In the genomic region with DNA sequence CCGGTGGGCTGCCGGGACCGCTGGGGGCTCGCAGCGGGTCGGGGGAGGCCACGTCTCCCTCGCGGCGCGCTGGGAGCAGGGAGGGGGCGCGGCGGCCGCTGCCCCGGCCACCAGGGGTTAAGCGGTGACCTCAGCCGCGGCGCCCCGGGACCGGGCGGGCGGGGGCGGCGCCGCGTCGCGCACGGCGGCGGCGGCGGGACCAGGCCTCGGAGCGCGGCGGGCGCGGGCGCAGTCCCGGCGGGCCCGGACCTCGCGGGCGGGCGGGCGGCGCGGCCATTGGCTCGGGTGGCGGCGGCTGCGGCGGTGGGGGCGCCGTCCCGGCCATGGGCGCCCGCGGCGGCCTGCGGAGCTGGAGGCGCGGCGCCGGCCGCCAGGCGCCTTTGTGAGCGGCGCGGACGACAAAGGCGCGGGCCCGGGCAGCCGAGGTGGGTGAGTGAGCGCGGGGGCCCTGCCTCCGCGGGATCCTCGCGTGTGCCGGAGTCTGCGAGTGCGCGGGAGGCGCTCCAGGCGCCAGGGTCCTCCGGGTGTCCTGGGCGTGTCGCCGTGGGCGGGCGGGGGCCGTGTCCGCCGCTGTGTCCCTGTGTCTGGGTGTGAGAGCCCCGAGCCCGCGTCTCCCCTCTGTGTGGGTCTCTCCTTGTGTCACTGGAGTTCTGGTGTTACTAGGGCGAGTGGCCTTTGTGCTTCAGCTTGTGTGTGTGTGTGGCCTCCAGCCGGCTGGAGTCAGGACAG, we compare ENCODE assay signal across 8 cellular contexts. TPM values are rescaled to one million over a fixed set of nuclear protein-coding genes. Genes with fewer than 3 reads are reported as not detected.
DNase-seq lines count a peak whose midpoint lies in the region; ATAC-seq, FAIRE-seq and TF ChIP-seq lines count a peak whose summit lies in the region.

A gene with protein sequence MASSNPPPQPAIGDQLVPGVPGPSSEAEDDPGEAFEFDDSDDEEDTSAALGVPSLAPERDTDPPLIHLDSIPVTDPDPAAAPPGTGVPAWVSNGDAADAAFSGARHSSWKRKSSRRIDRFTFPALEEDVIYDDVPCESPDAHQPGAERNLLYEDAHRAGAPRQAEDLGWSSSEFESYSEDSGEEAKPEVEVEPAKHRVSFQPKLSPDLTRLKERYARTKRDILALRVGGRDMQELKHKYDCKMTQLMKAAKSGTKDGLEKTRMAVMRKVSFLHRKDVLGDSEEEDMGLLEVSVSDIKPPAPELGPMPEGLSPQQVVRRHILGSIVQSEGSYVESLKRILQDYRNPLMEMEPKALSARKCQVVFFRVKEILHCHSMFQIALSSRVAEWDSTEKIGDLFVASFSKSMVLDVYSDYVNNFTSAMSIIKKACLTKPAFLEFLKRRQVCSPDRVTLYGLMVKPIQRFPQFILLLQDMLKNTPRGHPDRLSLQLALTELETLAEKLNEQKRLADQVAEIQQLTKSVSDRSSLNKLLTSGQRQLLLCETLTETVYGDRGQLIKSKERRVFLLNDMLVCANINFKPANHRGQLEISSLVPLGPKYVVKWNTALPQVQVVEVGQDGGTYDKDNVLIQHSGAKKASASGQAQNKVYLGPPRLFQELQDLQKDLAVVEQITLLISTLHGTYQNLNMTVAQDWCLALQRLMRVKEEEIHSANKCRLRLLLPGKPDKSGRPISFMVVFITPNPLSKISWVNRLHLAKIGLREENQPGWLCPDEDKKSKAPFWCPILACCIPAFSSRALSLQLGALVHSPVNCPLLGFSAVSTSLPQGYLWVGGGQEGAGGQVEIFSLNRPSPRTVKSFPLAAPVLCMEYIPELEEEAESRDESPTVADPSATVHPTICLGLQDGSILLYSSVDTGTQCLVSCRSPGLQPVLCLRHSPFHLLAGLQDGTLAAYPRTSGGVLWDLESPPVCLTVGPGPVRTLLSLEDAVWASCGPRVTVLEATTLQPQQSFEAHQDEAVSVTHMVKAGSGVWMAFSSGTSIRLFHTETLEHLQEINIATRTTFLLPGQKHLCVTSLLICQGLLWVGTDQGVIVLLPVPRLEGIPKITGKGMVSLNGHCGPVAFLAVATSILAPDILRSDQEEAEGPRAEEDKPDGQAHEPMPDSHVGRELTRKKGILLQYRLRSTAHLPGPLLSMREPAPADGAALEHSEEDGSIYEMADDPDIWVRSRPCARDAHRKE (N-terminal part only) (plus strand): TSS at position 173 of the 729 bp plus-strand sequence. CDS start 40,898 bp downstream, outside the sequence.

- H4K91ac ChIP-seq in H9 (ENCODE audit: insufficient read length, low read depth, low read length), result no peak within 1 kb of the TSS

- no peak for TF ChIP-seq CTCF in H9 (conservative IDR thresholded peaks at IDR 0.05)
- no peak for TF ChIP-seq CTCF in breast epithelium (IDR thresholded peaks at IDR 0.05)
- no peak for TF ChIP-seq CTCF in kidney (IDR thresholded peaks at IDR 0.05; ENCODE audit: borderline replicate concordance, extremely low read depth, insufficient read depth)
- TF ChIP-seq CTCF in OCI-LY7 (conservative IDR thresholded peaks at IDR 0.05; ENCODE audit: low read length), result no peak

- peaks cover 9% of the 10 kb centered on the region; the same call in 1 of the 2 replicates for H3K79me2 ChIP-seq in H9 (ENCODE audit: insufficient read depth, low read length)
- no peaks in the 10 kb centered on the region for H3K79me2 ChIP-seq in OCI-LY7 (ENCODE audit: insufficient read depth, low read depth, low read length)

- no peak within 1 kb of the TSS for H2BK120ac ChIP-seq in H9 (ENCODE audit: low read depth, low read length, poor library complexity, severe bottlenecking)

- no peak within 1 kb of the TSS for H4K8ac ChIP-seq in H9 (replicated peaks; ENCODE audit: insufficient read length, low read depth, low read length)

- no peaks in the 10 kb centered on the region for H4K20me1 ChIP-seq in H9 (ENCODE audit: control insufficient read depth, insufficient read depth, insufficient read length)
- no peaks in the 10 kb centered on the region for H4K20me1 ChIP-seq in OCI-LY7 (ENCODE audit: insufficient read depth, low read length)

- H3K56ac ChIP-seq in H9 (ENCODE audit: insufficient read length, low read depth, low read length), result no peak within 1 kb of the TSS

- no peak within 1 kb of the TSS for H2BK5ac ChIP-seq in H9 (ENCODE audit: insufficient read length, low read length)

- POLR2A ChIA-PET in OCI-LY7 (lab: Charles Lee), result no interaction called here

- H3K4me1 Mint-ChIP-seq in H9, result peaks cover 34 to 48% of the 10 kb centered on the region in 2 experiments
- H3K4me1 Mint-ChIP-seq in stimulated activated memory B cell treated with anti-CD40 and anti-IgM and Interleukin-4, amounts not matched to agents 10 μg/mL and 1 μg/mL and 100 μg/mL, for 72 hours, result peaks cover 39% of the 10 kb centered on the region

- no peak within 1 kb of the TSS for H3K4ac ChIP-seq in H9 (ENCODE audit: low read depth, low read length)

- H3K27me3 ChIP-seq in H9 (ENCODE audit: insufficient read depth, low read length) (no peaks in the 10 kb centered on the region), breast epithelium (no peaks in the 10 kb centered on the region)

- peak within 1 kb of the TSS; percentile 63 to 96 (median 78) for H3K4me3 ChIP-seq in breast epithelium
- peak within 1 kb of the TSS; percentile 78 to 80 for H3K4me3 ChIP-seq in kidney (ENCODE audit: low read length in 2 of 2)
- no peak within 1 kb of the TSS for H3K4me3 ChIP-seq in OCI-LY7 (ENCODE audit: low read depth, low read length, poor library complexity, severe bottlenecking)

- no peak within 1 kb of the TSS for H2AK5ac ChIP-seq in H9 (ENCODE audit: insufficient read length, low read length)

- H3K18ac ChIP-seq in H9 (ENCODE audit: insufficient read length, low read depth, low read length), result peak within 1 kb of the TSS; percentile 92

- no peak within 1 kb of the TSS for H3K23ac ChIP-seq in H9 (ENCODE audit: insufficient read length, low read depth, low read length)

- peak within 1 kb of the TSS; percentile 72 for H3K4me2 ChIP-seq in H9 (ENCODE audit: insufficient read depth, insufficient read length, low read length)
- no peak within 1 kb of the TSS for H3K4me2 ChIP-seq in OCI-LY7 (ENCODE audit: low read length)

- H3K9ac ChIP-seq in H9 (ENCODE audit: extremely low read depth, insufficient read length, low read length) (peak within 1 kb of the TSS; percentile 41), kidney (ENCODE audit: low read length in 2 of 2) (peak within 1 kb of the TSS; percentile 84 to 97)

- DNase-seq in A172 (ENCODE audit: low spot score) (no peak), H9 (no peak), breast epithelium (ENCODE audit: low spot score in 2 of 2) (no peak), kidney (peak; percentile 77), NCI-H1436 (lab: John Stamatoyannopoulos, UW) (no peak), OCI-LY7 (ENCODE audit: low spot score) (no peak)

- peak within 1 kb of the TSS; percentile 97 for H3K14ac ChIP-seq in H9 (ENCODE audit: insufficient read depth, low read length)

- peaks cover 2 to 3% (median 2%) of the 10 kb centered on the region in 3 experiments for H3K36me3 Mint-ChIP-seq in H9 (ENCODE audit: insufficient read depth in 1 of 3, low read depth in 3 of 3)
- no peaks in the 10 kb centered on the region for H3K36me3 Mint-ChIP-seq in stimulated activated memory B cell treated with anti-CD40 and anti-IgM and Interleukin-4, amounts not matched to agents 10 μg/mL and 1 μg/mL and 100 μg/mL, for 72 hours

- no peak for ATAC-seq in stimulated activated memory B cell treated with anti-CD40 and anti-IgM and Interleukin-4, amounts not matched to agents 10 μg/mL and 1 μg/mL and 100 μg/mL, for 72 hours
- ATAC-seq in HG03460 (IDR thresholded peaks at IDR 0.05; ENCODE audit: unreplicated experiment), result no peak

- peak within 1 kb of the TSS; percentile 82 to 94 for H3K4me3 Mint-ChIP-seq in H9
- H3K4me3 Mint-ChIP-seq in stimulated activated memory B cell treated with anti-CD40 and anti-IgM and Interleukin-4, amounts not matched to agents 10 μg/mL and 1 μg/mL and 100 μg/mL, for 72 hours, result peak within 1 kb of the TSS; percentile 84

- no peaks in the 10 kb centered on the region for H3K9me2 ChIP-seq in OCI-LY7 (ENCODE audit: insufficient read depth, low read length)

- no peaks in the 10 kb centered on the region for H3K79me1 ChIP-seq in H9 (ENCODE audit: insufficient read depth, low read depth, low read length, poor library complexity, severe bottlenecking)

- peak within 1 kb of the TSS; percentile 90 to 97 (median 95) for H3K27ac Mint-ChIP-seq in H9
- H3K27ac Mint-ChIP-seq in stimulated activated memory B cell treated with anti-CD40 and anti-IgM and Interleukin-4, amounts not matched to agents 10 μg/mL and 1 μg/mL and 100 μg/mL, for 72 hours, result peak within 1 kb of the TSS; percentile 83

- H2BK15ac ChIP-seq in H9 (ENCODE audit: low read depth, low read length), result no peak within 1 kb of the TSS

- H3K23me2 ChIP-seq in H9 (ENCODE audit: insufficient read length, low read depth, low read length, poor library complexity, severe bottlenecking), result peaks cover 11% of the 10 kb centered on the region

- TF ChIP-seq POLR2A in breast epithelium (IDR thresholded peaks at IDR 0.05), result no peak

- H3K27ac ChIP-seq in H9 (ENCODE audit: insufficient read length, low read depth, low read length), result no peak within 1 kb of the TSS
- H3K27ac ChIP-seq in breast epithelium, result peak within 1 kb of the TSS; percentile 91 to 98
- peak within 1 kb of the TSS; percentile 82 to 92 for H3K27ac ChIP-seq in kidney (ENCODE audit: low read depth in 2 of 2, low read length in 2 of 2)
- H3K27ac ChIP-seq in OCI-LY7 (ENCODE audit: low read depth, low read length, poor library complexity, severe bottlenecking), result no peak within 1 kb of the TSS

- H4K5ac ChIP-seq in H9 (ENCODE audit: insufficient read length, low read depth, low read length), result no peak within 1 kb of the TSS

- no peak within 1 kb of the TSS for H2BK12ac ChIP-seq in H9 (ENCODE audit: insufficient read length, low read depth, low read length)

- CTCF ChIA-PET in OCI-LY7 (lab: Charles Lee; ENCODE audit: unreplicated experiment), result no interaction called here

- H2BK20ac ChIP-seq in H9 (ENCODE audit: low read depth, low read length, poor library complexity, severe bottlenecking), result no peak within 1 kb of the TSS

- intact Hi-C loops in breast epithelium (cut with DNase I; ENCODE audit: low total_unique reads), result no loop called here
- intact Hi-C loops in kidney (cut with DNase I), result no loop called here
- intact Hi-C loops in OCI-LY7 (cut with micrococcal nuclease; ENCODE audit: unreplicated experiment), result loop anchor here (5.0 kb wide), 1 partner anchor 102 kb away; the partner anchor contains the start of gene RCC2

- peaks cover 2 to 3% of the 10 kb centered on the region in 2 experiments; a peak in 3 of 5 replicates for H3K9me3 Mint-ChIP-seq in H9
- peaks cover 2% of the 10 kb centered on the region for H3K9me3 Mint-ChIP-seq in stimulated activated memory B cell treated with anti-CD40 and anti-IgM and Interleukin-4, amounts not matched to agents 10 μg/mL and 1 μg/mL and 100 μg/mL, for 72 hours

- no peak within 1 kb of the TSS for H3T11ph ChIP-seq in H9 (ENCODE audit: low read length)

- H3K36me3 ChIP-seq in breast epithelium (no peaks in the 10 kb centered on the region), kidney (ENCODE audit: control insufficient read depth in 1 of 2, insufficient read depth in 2 of 2, low read length in 2 of 2) (no peaks in the 10 kb centered on the region), OCI-LY7 (ENCODE audit: insufficient read depth, low read length) (no peaks in the 10 kb centered on the region)

- FAIRE-seq in kidney (lab: Jason Lieb, UNC), result no peak

- no peaks in the 10 kb centered on the region for H3K27me3 Mint-ChIP-seq in H9 (ENCODE audit: low read depth)
- H3K27me3 Mint-ChIP-seq in stimulated activated memory B cell treated with anti-CD40 and anti-IgM and Interleukin-4, amounts not matched to agents 10 μg/mL and 1 μg/mL and 100 μg/mL, for 72 hours, result peaks cover 40% of the 10 kb centered on the region

- peaks cover 6% of the 10 kb centered on the region; the same call in 1 of the 2 replicates for H3K4me1 ChIP-seq in H9 (ENCODE audit: insufficient read depth, low read length)
- H3K4me1 ChIP-seq in breast epithelium, result peaks cover 0 to 4% of the 10 kb centered on the region in 2 donors
- peaks cover 10 to 18% of the 10 kb centered on the region in 2 donors for H3K4me1 ChIP-seq in kidney (ENCODE audit: control insufficient read depth in 1 of 2, insufficient read depth in 1 of 2, low read depth in 1 of 2, low read length in 2 of 2)
- H3K4me1 ChIP-seq in OCI-LY7 (ENCODE audit: insufficient read depth, low read length, poor library complexity, severe bottlenecking), result peaks cover 30% of the 10 kb centered on the region

- H2AFZ ChIP-seq in H9 (ENCODE audit: low read length) (no peak within 1 kb of the TSS), OCI-LY7 (ENCODE audit: low read length) (no peak within 1 kb of the TSS)

- WGBS in H9 (ENCODE audit: extremely low coverage, insufficient read length, low lambda C conversion rate), result no CpG with 5 or more reads among the region's 105 CpGs

- no TSS peak for BruUV-seq in OCI-LY7 (replicated peaks; lab: Mats Ljungman, UMichigan)

- H3K9me3 ChIP-seq in H9 (ENCODE audit: control insufficient read depth, low read depth, low read length) (no peaks in the 10 kb centered on the region), breast epithelium (no peaks in the 10 kb centered on the region), kidney (ENCODE audit: control insufficient read depth in 1 of 2, low read length in 2 of 2) (no peaks in the 10 kb centered on the region), OCI-LY7 (ENCODE audit: low read length) (no peaks in the 10 kb centered on the region)

RNA-seq across cellular contexts. Expression of the gene that starts here (rescaled TPM):
- total RNA-seq in A172 (2014; rRNA removed; shearing (Covaris generic)), result 9.2 and 11.0 TPM in 2 replicates
- total RNA-seq in H9 (2021), result 20.2 and 21.4 TPM in 2 replicates
- total RNA-seq in breast epithelium, result 10 to 100 TPM; 36.7 to 51.4 (median 49.8) TPM
- 91.9 TPM for total RNA-seq in kidney
- 40.8 TPM for polyA plus RNA-seq in kidney (ENCODE audit: insufficient read depth, low read depth, low replicate concordance)
- 0.39 TPM in 1 of 2 replicates, not detected in the other for total RNA-seq in OCI-LY7 (2014; rRNA removed; shearing (Covaris generic))
- total RNA-seq in OCI-LY7 (2022), result 2.3 and 2.4 TPM in 2 replicates

Comparison
In these comparisons a context has a peak if more than half of its experiments do, and no peak if none do; other contexts are left out.
1. H3K27ac ChIP-seq: peak in breast epithelium (2 of 2) and kidney (2 of 2); none in H9 (single experiment) and OCI-LY7 (single experiment).